Comparison of ENCODE assay signal across 16 cellular contexts in genomic region chr17:59627770-59628171, GRCh38. TPM values are rescaled to one million over a fixed set of nuclear protein-coding genes. Genes with fewer than 3 reads are reported as not detected.
DNase-seq lines count a peak whose midpoint lies in the region; ATAC-seq and TF ChIP-seq lines count a peak whose summit lies in the region.
"Had no signal": no experiment of that assay in that cellular context is flagged by ENCODE, and none has a peak within 500 bp of the region (broad histone marks: within the 10 kb centered on the region; RNA-seq: fewer than 3 reads in every experiment).

No MANE protein-coding gene starts in this region.

- POLR2A ChIA-PET in IMR-90 (lab: Charles Lee; ENCODE audit: unreplicated experiment) = no interaction called here

- no peak overlapping the region for H3K4ac ChIP-seq in IMR-90 (ENCODE audit: low read depth, low read length)

- peak overlapping the region; percentile 64 for H2BK5ac ChIP-seq in IMR-90 (ENCODE audit: low read depth, low read length, poor library complexity, severe bottlenecking)

- intact Hi-C loops in IMR-90 (cut with micrococcal nuclease) = no loop called here

- TF ChIP-seq POLR2A in IMR-90 (IDR thresholded peaks at IDR 0.05; ENCODE audit: low read depth, low read length) = no peak

- H3K27ac ChIP-seq in DOHH2 (ENCODE audit: low read depth, low read length) = peak overlapping the region; percentile 52
- no peak overlapping the region for H3K27ac ChIP-seq in IMR-90 (ENCODE audit: insufficient read depth, low read length)
- H3K27ac ChIP-seq in neutrophil = peak overlapping the region; percentile 74
- H3K27ac ChIP-seq: tibial artery had no signal

- DNase-seq in IMR-90 = no peak
- peak; percentile 31 for DNase-seq in adipocyte (ENCODE audit: low read depth)
- no peak for DNase-seq in NCI-H2196 treated with DMSO at 0.1 percent for 48 hours (lab: John Stamatoyannopoulos, UW; ENCODE audit: unreplicated experiment)
- no peak for DNase-seq in MG63
- no peak for DNase-seq in H7
- DNase-seq: anterior cingulate cortex; DMS53; erythroblast; kidney; NCI-H1436; stimulated activated CD4-positive, alpha-beta T cell treated with anti-CD3 and anti-CD28 coated beads, Interleukin-4, amount 100 ng/mL, for 4 hours; tibial artery had no signal

- H3K79me1 ChIP-seq in IMR-90 (ENCODE audit: low read depth in 1 of 2, low read length in 2 of 2) = peaks cover 0 to 29% of the 10 kb centered on the region in 2 experiments; a peak in 2 of 4 replicates

- no peak overlapping the region for H3K23ac ChIP-seq in IMR-90 (ENCODE audit: low read depth, low read length)

- H3K18ac ChIP-seq in IMR-90 (ENCODE audit: low read depth, low read length) = peak overlapping the region; percentile 44; the same call in 1 of the 2 replicates

- no peak overlapping the region for H2BK120ac ChIP-seq in IMR-90 (ENCODE audit: low read depth, low read length)

- H3K9ac ChIP-seq in IMR-90 (ENCODE audit: low read depth, low read length) = no peak overlapping the region
- H3K9ac ChIP-seq in adipocyte (ENCODE audit: low read length) = no peak overlapping the region

- H3K14ac ChIP-seq in IMR-90 (replicated peaks; ENCODE audit: low read depth, low read length) = no peak overlapping the region

- CTCF ChIA-PET in IMR-90 (lab: Yijun Ruan, JAX) = no interaction called here

- ATAC-seq in IMR-90 (ENCODE audit: low read depth) (peak; percentile 5; the same call in 1 of the 2 replicates), HG02763 (IDR thresholded peaks at IDR 0.05; ENCODE audit: unreplicated experiment) (no peak)
- ATAC-seq: GM23338 had no signal

- BruUV-seq in IMR-90 (replicated peaks; lab: Mats Ljungman, UMichigan) = no TSS peak

- H3K27me3 ChIP-seq in DOHH2 (ENCODE audit: control insufficient read depth, low read length) (no peaks in the 10 kb centered on the region), IMR-90 (ENCODE audit: control insufficient read depth, insufficient read depth, low read length) (no peaks in the 10 kb centered on the region), adipocyte (replicated peaks; ENCODE audit: control insufficient read depth, insufficient read depth, low read length) (no peaks in the 10 kb centered on the region), neutrophil (no peaks in the 10 kb centered on the region), MG63 (no peaks in the 10 kb centered on the region), H7 (ENCODE audit: control insufficient read depth, insufficient read depth, low read length) (no peaks in the 10 kb centered on the region)
- H3K27me3 ChIP-seq: tibial artery had no signal

- H3K56ac ChIP-seq in IMR-90 (ENCODE audit: extremely low read depth, insufficient read depth, low read length) = no peak overlapping the region

- H3K79me2 ChIP-seq in DOHH2 (ENCODE audit: control insufficient read depth, low read length) = peaks cover 100% of the 10 kb centered on the region

- peak overlapping the region; percentile 21; the same call in 1 of the 2 replicates for H3K4me3 ChIP-seq in DOHH2 (ENCODE audit: low read length)
- no peak overlapping the region for H3K4me3 ChIP-seq in IMR-90 (ENCODE audit: insufficient read depth, low read depth, low read length)
- peak overlapping the region; percentile 28 for H3K4me3 ChIP-seq in adipocyte (ENCODE audit: low read length)
- H3K4me3 ChIP-seq in neutrophil (ENCODE audit: low read depth in 1 of 2, low read length in 1 of 2) = no peak overlapping the region
- H3K4me3 ChIP-seq in MG63 = no peak overlapping the region
- no peak overlapping the region for H3K4me3 ChIP-seq in H7 (ENCODE audit: insufficient read depth, low read depth, low read length)
- H3K4me3 ChIP-seq: GM23338, tibial artery had no signal

- H2BK15ac ChIP-seq in IMR-90 (ENCODE audit: low read depth, low read length) = no peak overlapping the region

- no peak overlapping the region for H4K5ac ChIP-seq in IMR-90 (ENCODE audit: low read depth, low read length)

- H4K20me1 ChIP-seq in DOHH2 (ENCODE audit: control insufficient read depth, insufficient read depth, low read depth, low read length) = peaks cover 55% of the 10 kb centered on the region
- H4K20me1 ChIP-seq in IMR-90 (ENCODE audit: insufficient read depth, low read length) = peaks cover 100% of the 10 kb centered on the region

- H3K9me3 ChIP-seq in DOHH2 (ENCODE audit: control insufficient read depth, insufficient read depth, low read length) (no peaks in the 10 kb centered on the region), IMR-90 (ENCODE audit: control insufficient read depth, insufficient read depth, low read length) (no peaks in the 10 kb centered on the region), adipocyte (ENCODE audit: control insufficient read depth, low read length) (no peaks in the 10 kb centered on the region), neutrophil (no peaks in the 10 kb centered on the region), MG63 (no peaks in the 10 kb centered on the region)
- H3K9me3 ChIP-seq: tibial artery had no signal

- H3K9me2 ChIP-seq in DOHH2 (replicated peaks; ENCODE audit: control insufficient read depth, low read length) = no peaks in the 10 kb centered on the region

- H3F3A ChIP-seq in DOHH2 (ENCODE audit: control insufficient read depth, insufficient read depth) = peaks cover 9% of the 10 kb centered on the region

- in situ Hi-C loops in IMR-90 (cut with MboI; ENCODE audit: low sequenced_read_pairs) = loop anchor here (5.0 kb wide), 1 partner anchor 50 kb away; no protein-coding TSS in a partner anchor

- peaks cover 89% of the 10 kb centered on the region for H3K4me1 ChIP-seq in DOHH2 (ENCODE audit: control insufficient read depth, low read length)
- H3K4me1 ChIP-seq in IMR-90 (ENCODE audit: control insufficient read depth, insufficient read depth, low read length) = peaks cover 19% of the 10 kb centered on the region
- peaks cover 46% of the 10 kb centered on the region for H3K4me1 ChIP-seq in adipocyte (ENCODE audit: control insufficient read depth, insufficient read depth, low read length)
- peaks cover 42 to 43% of the 10 kb centered on the region in 2 experiments for H3K4me1 ChIP-seq in neutrophil (ENCODE audit: control insufficient read depth in 1 of 2, insufficient read depth in 1 of 2, low read depth in 1 of 2, low read length in 1 of 2)

- TF ChIP-seq CTCF in DOHH2 (IDR thresholded peaks at IDR 0.05; ENCODE audit: low read depth, low read length, poor library complexity, severe bottlenecking) (no peak), IMR-90 (conservative IDR thresholded peaks at IDR 0.05; ENCODE audit: low read depth, low read length) (no peak), neutrophil (IDR thresholded peaks at IDR 0.05) (no peak)

- no peak for TF ChIP-seq RAD21 in IMR-90 (IDR thresholded peaks at IDR 0.05; ENCODE audit: low read length)

- no peak overlapping the region for H2AFZ ChIP-seq in IMR-90 (replicated peaks; ENCODE audit: low read length, poor library complexity)
- H2AFZ ChIP-seq: GM23338 had no signal

- H4K91ac ChIP-seq in IMR-90 (ENCODE audit: insufficient read depth, low read depth, low read length) = no peak overlapping the region

- no peak overlapping the region for H2AK9ac ChIP-seq in IMR-90 (replicated peaks; ENCODE audit: low read depth, low read length, poor library complexity)

- H2AK5ac ChIP-seq in IMR-90 (ENCODE audit: low read depth, low read length) = no peak overlapping the region

- no peak overlapping the region for H2BK20ac ChIP-seq in IMR-90 (ENCODE audit: low read depth, low read length)

- H3K4me2 ChIP-seq in DOHH2 (ENCODE audit: low read length) = peak overlapping the region; percentile 58
- H3K4me2 ChIP-seq in IMR-90 (ENCODE audit: low read depth, low read length) = peak overlapping the region; percentile 69; the same call in 1 of the 2 replicates
- H3K4me2 ChIP-seq: GM23338 had no signal

- WGBS in IMR-90 (ENCODE audit: extremely low coverage in 2 of 2, insufficient read length in 1 of 2), 2 experiments = 43% methylated on average over 1 of the region's 2 CpGs; no CpG with 5 or more reads in 1 of the 2 experiments

- H3K36me3 ChIP-seq in DOHH2 (ENCODE audit: control insufficient read depth, low read length) (peaks cover 74% of the 10 kb centered on the region), IMR-90 (ENCODE audit: control insufficient read depth, insufficient read depth, low read length) (peaks cover 3% of the 10 kb centered on the region), adipocyte (ENCODE audit: control insufficient read depth, insufficient read depth, low read length, severe bottlenecking) (peaks cover 7% of the 10 kb centered on the region), neutrophil (no peaks in the 10 kb centered on the region), MG63 (peaks cover 68% of the 10 kb centered on the region), H7 (replicated peaks; ENCODE audit: control insufficient read depth, insufficient read depth, low read length) (no peaks in the 10 kb centered on the region)
- H3K36me3 ChIP-seq: tibial artery had no signal

- dilution Hi-C loops in IMR-90 (cut with HindIII; ENCODE audit: low sequenced_read_pairs, unreplicated experiment) = no loop called here

- H4K8ac ChIP-seq in IMR-90 (ENCODE audit: low read depth in 2 of 2, low read length in 2 of 2) = no peak overlapping the region

- peaks cover 6% of the 10 kb centered on the region; the same call in 1 of the 2 replicates for H3K9me1 ChIP-seq in IMR-90 (ENCODE audit: insufficient read depth, low read length)

TF ChIP-seq in IMR-90, 13 proteins besides CTCF, POLR2A, EP300 and RAD21 (continues in another document):
- TF ChIP-seq RCOR1 (IDR thresholded peaks at IDR 0.05; ENCODE audit: insufficient replicate concordance, low read length) = no peak
- no peak for TF ChIP-seq BHLHE40 (IDR thresholded peaks at IDR 0.05; ENCODE audit: low read depth, low read length)
- no peak for TF ChIP-seq CEBPB (IDR thresholded peaks at IDR 0.05; ENCODE audit: low read depth, low read length)
- TF ChIP-seq SMC3 (IDR thresholded peaks at IDR 0.05; ENCODE audit: low read depth, low read length) = no peak
- TF ChIP-seq FOS (IDR thresholded peaks at IDR 0.05; ENCODE audit: low read depth, low read length) = no peak
- no peak for TF ChIP-seq MAFK (IDR thresholded peaks at IDR 0.05; ENCODE audit: low read depth, low read length)
- no peak for TF ChIP-seq MAZ (IDR thresholded peaks at IDR 0.05; ENCODE audit: borderline replicate concordance, low read depth, low read length)
- no peak for TF ChIP-seq NFE2L2 (IDR thresholded peaks at IDR 0.05; ENCODE audit: low read depth, low read length)

RNA-seq across cellular contexts. Expression of gene CLTC, which starts 8.1 kb away (rescaled TPM):
- total RNA-seq in IMR-90 (2012; rRNA removed) = 576 and 641 TPM in 2 replicates
- 156 and 181 TPM in 2 replicates for polyA plus RNA-seq in IMR-90 (2012; rRNA removed)
- polyA plus RNA-seq in IMR-90 (2012; cell fraction: cytosol; rRNA removed) = 72.2 and 169 TPM in 2 replicates
- polyA plus RNA-seq in IMR-90 (2012; cell fraction: nucleus; rRNA removed; ENCODE audit: low replicate concordance) = 55.8 and 274 TPM in 2 replicates
- total RNA-seq in MG63 (2014; rRNA removed; shearing (Covaris generic); ENCODE audit: low replicate concordance) = 235 and 287 TPM in 2 replicates
- 202 and 214 TPM in 2 replicates for total RNA-seq in H7 (2014; rRNA removed; shearing (Covaris generic))

Comparison
In these comparisons a context has a peak if more than half of its experiments do, and no peak if none do; other contexts are left out.
1. H3K4me3 ChIP-seq: peak in DOHH2 (single experiment) and adipocyte (single experiment); none in IMR-90 (single experiment), neutrophil (0 of 2), MG63 (single experiment) and H7 (single experiment).